In the genomic region with DNA sequence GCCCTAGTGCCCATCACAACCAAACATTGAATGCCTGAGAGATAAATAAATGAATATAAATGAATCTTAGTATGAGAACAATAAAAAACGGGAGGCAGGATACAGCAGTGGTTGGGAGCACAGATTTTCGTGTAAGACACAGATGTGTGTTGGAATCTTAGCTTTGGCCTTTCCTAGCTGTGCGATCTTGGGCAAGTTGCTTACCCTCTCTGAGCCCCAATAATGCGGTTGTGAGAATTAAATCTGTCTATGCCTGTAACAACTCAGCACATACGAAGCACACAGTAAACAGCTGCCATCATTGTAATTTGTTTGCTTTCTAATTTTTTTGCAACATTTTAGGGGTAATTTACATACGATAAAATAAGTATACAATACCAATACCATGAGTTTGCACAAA, we compare ENCODE assay signal across 28 cellular contexts.
"Had no signal": no experiment of that assay in that cellular context is flagged by ENCODE, and none has a peak within 500 bp of the region (broad histone marks: within the 10 kb centered on the region; RNA-seq: fewer than 3 reads in every experiment).

No MANE protein-coding gene starts in this region.

- H3K9me3 ChIP-seq: esophagus squamous epithelium, gastrocnemius medialis, heart right ventricle, left lung, lower lobe of right lung, mucosa of descending colon had no signal

- FAIRE-seq: endometrium, islet of Langerhans, keratinocyte had no signal

- H3K4me3 Mint-ChIP-seq: dendritic cell treated with granulocyte-macrophage colony-stimulating factor and Interleukin-4, amounts not matched to agents 40 ng/mL and 50 ng/mL, for 4 days; effector memory CD8-positive, alpha-beta T cell; endodermal cell; mesothelial cell of epicardium; naive B cell; naive thymus-derived CD8-positive, alpha-beta T cell had no signal

- H3K36me3 Mint-ChIP-seq: mesothelial cell of epicardium, naive B cell had no signal

- DNase-seq: cortex of kidney; effector CD8-positive, alpha-beta T cell; effector memory CD8-positive, alpha-beta T cell; endodermal cell; erythroblast; esophagus squamous epithelium; foreskin fibroblast; foreskin melanocyte; gastrocnemius medialis; glutamatergic neuron; head of caudate nucleus; heart right ventricle; hippocampal formation; left lung; left ventricle myocardium superior; lower lobe of right lung; mesenchymal stem cell; mucosa of descending colon; naive B cell; naive thymus-derived CD8-positive, alpha-beta T cell had no signal

- H3K27ac Mint-ChIP-seq: dendritic cell treated with granulocyte-macrophage colony-stimulating factor and Interleukin-4, amounts not matched to agents 40 ng/mL and 50 ng/mL, for 4 days; effector memory CD8-positive, alpha-beta T cell; endodermal cell; mesothelial cell of epicardium; naive B cell; naive thymus-derived CD8-positive, alpha-beta T cell had no signal

- H3K9me3 Mint-ChIP-seq: dendritic cell treated with granulocyte-macrophage colony-stimulating factor and Interleukin-4, amounts not matched to agents 40 ng/mL and 50 ng/mL, for 4 days; endodermal cell; mesothelial cell of epicardium had no signal

- H3K4me1 Mint-ChIP-seq: mesothelial cell of epicardium; naive B cell; naive thymus-derived CD8-positive, alpha-beta T cell had no signal

- H3K27ac ChIP-seq: epithelial cell of prostate, esophagus squamous epithelium, gastrocnemius medialis, left lung, lower lobe of right lung had no signal

- ATAC-seq: effector memory CD8-positive, alpha-beta T cell; esophagus mucosa; gastrocnemius medialis; left cardiac atrium; left lung; left ventricle myocardium superior; lower lobe of right lung; mucosa of descending colon; naive thymus-derived CD8-positive, alpha-beta T cell had no signal

- H3K36me3 ChIP-seq: esophagus squamous epithelium, gastrocnemius medialis, heart right ventricle, left lung, lower lobe of right lung had no signal

- H3K27me3 Mint-ChIP-seq: dendritic cell treated with granulocyte-macrophage colony-stimulating factor and Interleukin-4, amounts not matched to agents 40 ng/mL and 50 ng/mL, for 4 days had no signal

- H3K4me3 ChIP-seq: esophagus squamous epithelium, gastrocnemius medialis, heart right ventricle, left lung, lower lobe of right lung, mucosa of descending colon had no signal

- H3K4me1 ChIP-seq: esophagus squamous epithelium, gastrocnemius medialis, left lung, lower lobe of right lung had no signal
